In the genomic region with DNA sequence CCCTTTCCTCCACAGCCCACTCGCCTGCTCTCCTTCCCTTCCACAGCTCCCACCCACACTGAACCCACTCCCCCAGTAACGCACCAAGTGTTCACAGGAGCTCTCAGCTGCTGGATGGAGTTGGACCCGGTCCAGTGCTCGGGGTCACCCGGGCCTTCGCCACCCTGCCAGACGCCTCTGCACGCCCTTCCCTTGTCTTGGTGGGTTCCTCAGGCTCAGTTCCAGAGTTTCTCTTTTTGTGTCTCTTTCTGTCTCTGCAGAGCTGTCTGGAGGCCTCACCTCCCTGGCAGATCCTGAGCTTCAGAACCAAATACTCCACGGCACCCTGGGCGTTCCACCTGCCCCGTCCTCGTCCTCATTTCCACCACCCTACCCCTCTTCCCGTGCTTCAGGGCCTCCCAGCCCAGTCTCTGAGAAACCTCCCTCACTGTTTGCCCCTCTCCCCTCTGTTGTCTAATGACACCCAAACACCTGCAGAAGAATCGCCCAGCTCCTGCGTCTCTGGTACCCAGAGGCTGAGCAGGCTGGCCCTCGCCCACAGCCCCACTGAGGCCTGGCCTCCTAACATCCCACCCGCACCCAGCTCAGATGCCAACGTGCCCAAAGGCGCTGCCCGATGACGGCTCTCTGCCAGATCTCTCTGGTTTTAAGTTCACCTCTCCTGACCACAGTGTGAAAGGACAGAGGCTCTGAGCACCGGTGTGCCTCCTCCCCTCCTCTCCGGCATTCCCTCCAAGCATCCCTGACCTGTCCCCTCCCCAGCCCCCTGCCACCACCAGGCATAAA, we compare ENCODE assay signal across 22 cellular contexts.
"Had no signal": no experiment of that assay in that cellular context is flagged by ENCODE, and none has a peak within 500 bp of the region (broad histone marks: within the 10 kb centered on the region; RNA-seq: fewer than 3 reads in every experiment).

No MANE protein-coding gene starts in this region.

- H3K36me3 Mint-ChIP-seq: activated naive CD4-positive, alpha-beta T cell treated with anti-CD3 and anti-CD28 coated beads, Interleukin-2, amount 50 U/mL, for 72 hours; brain had no signal

- H3K27ac ChIP-seq: PC-9 had no signal

- H3K9me3 Mint-ChIP-seq: activated naive CD8-positive, alpha-beta T cell treated with anti-CD3 and anti-CD28 coated beads, Interleukin-2, amount 50 U/mL, for 24 hours had no signal

- ATAC-seq: activated naive CD4-positive, alpha-beta T cell treated with anti-CD3 and anti-CD28 coated beads, Interleukin-2, amount 50 U/mL, for 72 hours; activated naive CD8-positive, alpha-beta T cell treated with anti-CD3 and anti-CD28 coated beads, Interleukin-2, amount 50 U/mL, for 24 hours; activated T-cell treated with anti-CD3 and anti-CD28 coated beads, Interleukin-2, amount 50 U/mL, for 4 hours; K562; T-helper 17 cell; WTC11 had no signal

- H3K4me3 Mint-ChIP-seq: activated CD4-positive, alpha-beta T cell treated with anti-CD3 and anti-CD28 coated beads, Interleukin-2, amount 10 ng/mL, durations not matched to agents 24 days and 14 days; activated naive CD8-positive, alpha-beta T cell treated with anti-CD3 and anti-CD28 coated beads, Interleukin-2, amount 50 U/mL, for 24 hours; activated T-cell treated with anti-CD3 and anti-CD28 coated beads, Interleukin-2, amount 50 U/mL, for 4 hours; brain; T-helper 17 cell; WTC11 had no signal

- H3K4me2 ChIP-seq: PC-9 had no signal

- H3K4me1 Mint-ChIP-seq: activated CD4-positive, alpha-beta T cell treated with anti-CD3 and anti-CD28 coated beads, Interleukin-2, amount 10 ng/mL, durations not matched to agents 24 days and 14 days; activated naive CD8-positive, alpha-beta T cell treated with anti-CD3 and anti-CD28 coated beads, Interleukin-2, amount 50 U/mL, for 24 hours; brain; T-helper 17 cell; WTC11 had no signal

- H3K27ac Mint-ChIP-seq: activated CD4-positive, alpha-beta T cell treated with anti-CD3 and anti-CD28 coated beads, Interleukin-2, amount 10 ng/mL, durations not matched to agents 24 days and 14 days; activated naive CD4-positive, alpha-beta T cell treated with anti-CD3 and anti-CD28 coated beads, Interleukin-2, amount 50 U/mL, for 72 hours; activated naive CD8-positive, alpha-beta T cell treated with anti-CD3 and anti-CD28 coated beads, Interleukin-2, amount 50 U/mL, for 24 hours; brain; T-helper 17 cell; WTC11 had no signal

- DNase-seq: activated CD4-positive, alpha-beta T cell treated with anti-CD3 and anti-CD28 coated beads for 1 hour; activated CD4-positive, alpha-beta T cell treated with anti-CD3 and anti-CD28 coated beads, Interleukin-2, amount 10 ng/mL, durations not matched to agents 24 days and 14 days; activated CD4-positive, alpha-beta T cell treated with anti-CD3 and anti-CD28 coated beads, Interleukin-2, amount 50 U/mL, for 48 hours; activated effector memory CD4-positive, alpha-beta T cell treated with anti-CD3 and anti-CD28 coated beads, Interleukin-2, amount 50 U/mL, for 16 hours; activated naive CD4-positive, alpha-beta T cell treated with Interleukin-2 at 50 U/mL for 16 hours; activated naive CD8-positive, alpha-beta T cell treated with anti-CD3 and anti-CD28 coated beads, Interleukin-2, amount 50 U/mL, for 24 hours; activated T-cell treated with anti-CD3 and anti-CD28 coated beads, Interleukin-2, amount 50 U/mL, for 4 hours; amniotic stem cell; Kasumi-1; NCI-H1105 treated with DMSO at 0.1 percent for 48 hours; NCI-H1436 treated with DMSO at 0.1 percent for 48 hours; NCI-H187; NCI-H2081; NCI-H510A treated with DMSO at 0.1 percent for 48 hours; PC-9; SHP77 treated with DMSO at 0.1 percent for 48 hours; T-helper 17 cell; T-helper 9 cell had no signal

- H2AFZ ChIP-seq: PC-9 had no signal

- H3K4me3 ChIP-seq: K562, PC-9 had no signal
